In genomic region chr12:117646595-117646994, GRCh38 we compare ENCODE assay signal across 1 cellular context.
TF ChIP-seq lines count a peak whose summit lies in the region.

No MANE protein-coding gene starts in this region.

TF ChIP-seq in WTC11, 78 proteins besides CTCF, POLR2A, EP300 and RAD21 (continued from another document):
- TF ChIP-seq, protein P1, sequence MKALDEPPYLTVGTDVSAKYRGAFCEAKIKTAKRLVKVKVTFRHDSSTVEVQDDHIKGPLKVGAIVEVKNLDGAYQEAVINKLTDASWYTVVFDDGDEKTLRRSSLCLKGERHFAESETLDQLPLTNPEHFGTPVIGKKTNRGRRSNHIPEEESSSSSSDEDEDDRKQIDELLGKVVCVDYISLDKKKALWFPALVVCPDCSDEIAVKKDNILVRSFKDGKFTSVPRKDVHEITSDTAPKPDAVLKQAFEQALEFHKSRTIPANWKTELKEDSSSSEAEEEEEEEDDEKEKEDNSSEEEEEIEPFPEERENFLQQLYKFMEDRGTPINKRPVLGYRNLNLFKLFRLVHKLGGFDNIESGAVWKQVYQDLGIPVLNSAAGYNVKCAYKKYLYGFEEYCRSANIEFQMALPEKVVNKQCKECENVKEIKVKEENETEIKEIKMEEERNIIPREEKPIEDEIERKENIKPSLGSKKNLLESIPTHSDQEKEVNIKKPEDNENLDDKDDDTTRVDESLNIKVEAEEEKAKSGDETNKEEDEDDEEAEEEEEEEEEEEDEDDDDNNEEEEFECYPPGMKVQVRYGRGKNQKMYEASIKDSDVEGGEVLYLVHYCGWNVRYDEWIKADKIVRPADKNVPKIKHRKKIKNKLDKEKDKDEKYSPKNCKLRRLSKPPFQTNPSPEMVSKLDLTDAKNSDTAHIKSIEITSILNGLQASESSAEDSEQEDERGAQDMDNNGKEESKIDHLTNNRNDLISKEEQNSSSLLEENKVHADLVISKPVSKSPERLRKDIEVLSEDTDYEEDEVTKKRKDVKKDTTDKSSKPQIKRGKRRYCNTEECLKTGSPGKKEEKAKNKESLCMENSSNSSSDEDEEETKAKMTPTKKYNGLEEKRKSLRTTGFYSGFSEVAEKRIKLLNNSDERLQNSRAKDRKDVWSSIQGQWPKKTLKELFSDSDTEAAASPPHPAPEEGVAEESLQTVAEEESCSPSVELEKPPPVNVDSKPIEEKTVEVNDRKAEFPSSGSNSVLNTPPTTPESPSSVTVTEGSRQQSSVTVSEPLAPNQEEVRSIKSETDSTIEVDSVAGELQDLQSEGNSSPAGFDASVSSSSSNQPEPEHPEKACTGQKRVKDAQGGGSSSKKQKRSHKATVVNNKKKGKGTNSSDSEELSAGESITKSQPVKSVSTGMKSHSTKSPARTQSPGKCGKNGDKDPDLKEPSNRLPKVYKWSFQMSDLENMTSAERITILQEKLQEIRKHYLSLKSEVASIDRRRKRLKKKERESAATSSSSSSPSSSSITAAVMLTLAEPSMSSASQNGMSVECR (CRISPR knock-in tag; IDR thresholded peaks at IDR 0.05; ENCODE audit: borderline replicate concordance): no peak
- TF ChIP-seq NR3C1 (CRISPR knock-in tag; conservative IDR thresholded peaks at IDR 0.05; ENCODE audit: low read depth): no peak
TF ChIP-seq in WTC11: peak in this region for 0.
